18 cellular contexts compared by ENCODE assay signal in the genomic region with DNA sequence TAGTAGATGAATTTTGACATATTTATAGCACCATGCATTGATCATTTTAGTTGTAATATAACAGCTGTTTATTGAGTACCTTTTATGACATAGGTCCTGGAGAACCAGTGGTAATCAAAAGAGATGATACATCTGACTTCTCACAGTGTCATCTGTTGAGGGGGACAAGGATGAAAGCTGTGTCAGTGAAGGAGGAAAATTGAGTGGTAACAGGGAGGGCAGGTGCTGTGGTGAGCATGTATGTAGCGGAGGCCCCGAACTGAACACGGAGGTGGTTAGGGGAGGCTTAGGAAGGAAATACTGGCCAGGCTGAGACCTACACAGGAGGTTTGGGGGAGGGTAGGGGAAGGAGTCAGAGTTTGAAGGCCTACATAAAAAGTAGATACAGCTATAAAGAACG.
"Had no signal": no experiment of that assay in that cellular context is flagged by ENCODE, and none has a peak within 500 bp of the region (broad histone marks: within the 10 kb centered on the region; RNA-seq: fewer than 3 reads in every experiment).

No MANE protein-coding gene starts in this region.

- ATAC-seq: activated CD4-positive, alpha-beta T cell treated with anti-CD3 and anti-CD28 coated beads for 36 hours; esophagus mucosa; gastroesophageal sphincter; heart left ventricle; left lobe of liver; WTC11 had no signal

- H3K27me3 ChIP-seq: ascending aorta, breast epithelium, gastroesophageal sphincter, heart left ventricle, thyroid gland had no signal

- H3K27ac ChIP-seq: ascending aorta, breast epithelium, gastroesophageal sphincter, heart left ventricle, thyroid gland had no signal

- DNase-seq: activated CD4-positive, alpha-beta T cell treated with anti-CD3 and anti-CD28 coated beads for 36 hours; activated CD4-positive, alpha-beta T cell treated with anti-CD3 and anti-CD28 coated beads, Interleukin-2, amount 50 U/mL, for 48 hours; activated naive CD4-positive, alpha-beta T cell treated with anti-CD3 and anti-CD28 coated beads for 36 hours; activated T-cell treated with anti-CD3 and anti-CD28 coated beads, Interleukin-2, amount 50 U/mL, for 24 hours; effector CD4-positive, alpha-beta T cell; heart left ventricle; kidney; midbrain; retina; stimulated activated CD8-positive, alpha-beta memory T cell treated with anti-CD3 and anti-CD28 coated beads, Interleukin-4, amount 100 ng/mL, for 48 hours; stimulated activated naive CD4-positive, alpha-beta T cell; thyroid gland had no signal

- H3K36me3 ChIP-seq: breast epithelium, thyroid gland had no signal

- H3K4me3 ChIP-seq: ascending aorta, breast epithelium, gastroesophageal sphincter, heart left ventricle, thyroid gland had no signal

- H3K9me3 ChIP-seq: ascending aorta, breast epithelium, gastroesophageal sphincter, heart left ventricle, thyroid gland had no signal

- H3K4me1 ChIP-seq: breast epithelium had no signal
